9 cellular contexts compared by ENCODE assay signal in genomic region chr11:118889796-118890195, GRCh38. TPM values are rescaled to one million over a fixed set of nuclear protein-coding genes. Genes with fewer than 3 reads are reported as not detected.
DNase-seq lines count a peak whose midpoint lies in the region; ATAC-seq and TF ChIP-seq lines count a peak whose summit lies in the region.
"Had no signal": no experiment of that assay in that cellular context is flagged by ENCODE, and none has a peak within 500 bp of the region (broad histone marks: within the 10 kb centered on the region; RNA-seq: fewer than 3 reads in every experiment).

No MANE protein-coding gene starts in this region.

- H3K9me3 ChIP-seq in CD8-positive, alpha-beta T cell (ENCODE audit: low read length): no peaks in the 10 kb centered on the region

- H3K36me3 Mint-ChIP-seq in CD8-positive, alpha-beta T cell: peaks cover 12% of the 10 kb centered on the region
- peaks cover 9% of the 10 kb centered on the region for H3K36me3 Mint-ChIP-seq in activated CD8-positive, alpha-beta T cell treated with anti-CD3 and anti-CD28 coated beads, Interleukin-2, amount 10 ng/mL, durations not matched to agents 7 days and 5 days (ENCODE audit: low read depth)

- intact Hi-C loops in CD8-positive, alpha-beta T cell (cut with DNase I, micrococcal nuclease): loop anchor here in 1 of 2 experiments (5.0 kb wide), 1 partner anchor 38 kb away; the partner anchor contains the start of gene BCL9L
- intact Hi-C loops in left cardiac atrium (cut with DNase I): loop anchor here in 1 of 2 donors (5.0 kb wide), 1 partner anchor 43 kb away; no protein-coding TSS in a partner anchor

- POLR2A ChIA-PET in CD8-positive, alpha-beta T cell (lab: Charles Lee): interaction anchor here (1.2 to 2.0 kb wide), 3 partner anchors 19 to 35 kb away, joined by 4 to 7 read pairs (median 5); no protein-coding TSS in a partner anchor
- POLR2A ChIA-PET in activated CD8-positive, alpha-beta T cell treated with anti-CD3 and anti-CD28 coated beads, Interleukin-2, amount 10 ng/mL, durations not matched to agents 7 days and 5 days (lab: Charles Lee): interaction anchor here (1.3 kb wide), 1 partner anchor 10 kb away, joined by 5 read pairs; no protein-coding TSS in a partner anchor

- peak overlapping the region; percentile 85 for H3K27ac Mint-ChIP-seq in CD8-positive, alpha-beta T cell
- H3K27ac Mint-ChIP-seq in activated CD8-positive, alpha-beta T cell treated with anti-CD3 and anti-CD28 coated beads, Interleukin-2, amount 10 ng/mL, durations not matched to agents 7 days and 5 days: no peak overlapping the region

- no peak overlapping the region for H3K9ac ChIP-seq in rectal smooth muscle tissue (ENCODE audit: low read length)

- peaks cover 83% of the 10 kb centered on the region for H3K4me1 Mint-ChIP-seq in CD8-positive, alpha-beta T cell (ENCODE audit: low read depth)
- peaks cover 50% of the 10 kb centered on the region for H3K4me1 Mint-ChIP-seq in activated CD8-positive, alpha-beta T cell treated with anti-CD3 and anti-CD28 coated beads, Interleukin-2, amount 10 ng/mL, durations not matched to agents 7 days and 5 days (ENCODE audit: low read depth)

- DNase-seq in CD8-positive, alpha-beta T cell: no peak
- DNase-seq in anterior cingulate cortex (lab: John Stamatoyannopoulos, UW): peak in 32 of 58 donors; percentile 3 to 67 (median 29)
- DNase-seq in left cardiac atrium: peak; percentile 88
- DNase-seq in GM19240 (ENCODE audit: insufficient read length, low spot score): no peak
- no peak for DNase-seq in NCI-H1436 (lab: John Stamatoyannopoulos, UW)
- no peak for DNase-seq in activated CD8-positive, alpha-beta T cell treated with anti-CD3 and anti-CD28 coated beads, Interleukin-2, amount 10 ng/mL, durations not matched to agents 7 days and 5 days
- no peak for DNase-seq in HT-29 (ENCODE audit: low spot score)

- no peaks in the 10 kb centered on the region for H3K27me3 Mint-ChIP-seq in CD8-positive, alpha-beta T cell (ENCODE audit: low read depth)
- H3K27me3 Mint-ChIP-seq in activated CD8-positive, alpha-beta T cell treated with anti-CD3 and anti-CD28 coated beads, Interleukin-2, amount 10 ng/mL, durations not matched to agents 7 days and 5 days (ENCODE audit: low read depth): no peaks in the 10 kb centered on the region

- no peak overlapping the region for H3K4me3 ChIP-seq in CD8-positive, alpha-beta T cell (ENCODE audit: low read depth, low read length)
- H3K4me3 ChIP-seq in rectal smooth muscle tissue (ENCODE audit: low read length): no peak overlapping the region

- CTCF ChIA-PET in CD8-positive, alpha-beta T cell (lab: Charles Lee): interaction anchor here (1.2 to 1.3 kb wide), 2 partner anchors 17 to 200 kb away, joined by 4 read pairs; no protein-coding TSS in a partner anchor
- CTCF ChIA-PET in activated CD8-positive, alpha-beta T cell treated with anti-CD3 and anti-CD28 coated beads, Interleukin-2, amount 10 ng/mL, durations not matched to agents 7 days and 5 days (lab: Charles Lee): no interaction called here

- H3K36me3 ChIP-seq in CD8-positive, alpha-beta T cell (ENCODE audit: insufficient read depth, low read length): no peaks in the 10 kb centered on the region
- no peaks in the 10 kb centered on the region for H3K36me3 ChIP-seq in rectal smooth muscle tissue (ENCODE audit: control insufficient read depth, insufficient read depth, low read length)

- H3K4me1 ChIP-seq in CD8-positive, alpha-beta T cell (ENCODE audit: insufficient read depth, low read length): peaks cover 77% of the 10 kb centered on the region
- H3K4me1 ChIP-seq in rectal smooth muscle tissue (ENCODE audit: control insufficient read depth, insufficient read depth, low read length): peaks cover 21% of the 10 kb centered on the region

- no peak for ATAC-seq in CD8-positive, alpha-beta T cell
- ATAC-seq in left cardiac atrium: peak; percentile 90
- no peak for ATAC-seq in activated CD8-positive, alpha-beta T cell treated with anti-CD3 and anti-CD28 coated beads, Interleukin-2, amount 10 ng/mL, durations not matched to agents 7 days and 5 days

- no peaks in the 10 kb centered on the region for H3K27me3 ChIP-seq in CD8-positive, alpha-beta T cell (ENCODE audit: insufficient read depth, low read length)
- no peaks in the 10 kb centered on the region for H3K27me3 ChIP-seq in rectal smooth muscle tissue (ENCODE audit: control insufficient read depth, insufficient read depth, low read length)

- peak overlapping the region; percentile 18 for H3K4me3 Mint-ChIP-seq in CD8-positive, alpha-beta T cell
- H3K4me3 Mint-ChIP-seq in activated CD8-positive, alpha-beta T cell treated with anti-CD3 and anti-CD28 coated beads, Interleukin-2, amount 10 ng/mL, durations not matched to agents 7 days and 5 days: no peak overlapping the region

- H3K27ac ChIP-seq in CD8-positive, alpha-beta T cell (ENCODE audit: low read depth, low read length): no peak overlapping the region
- H3K27ac ChIP-seq in rectal smooth muscle tissue (ENCODE audit: low read depth, low read length): peak overlapping the region; percentile 94

- H3K9me3 Mint-ChIP-seq in CD8-positive, alpha-beta T cell: no peaks in the 10 kb centered on the region
- H3K9me3 Mint-ChIP-seq in activated CD8-positive, alpha-beta T cell treated with anti-CD3 and anti-CD28 coated beads, Interleukin-2, amount 10 ng/mL, durations not matched to agents 7 days and 5 days (ENCODE audit: insufficient read depth): no peaks in the 10 kb centered on the region

- no peak for TF ChIP-seq CTCF in CD8-positive, alpha-beta T cell (IDR thresholded peaks at IDR 0.05)

RNA-seq across cellular contexts. Expression of gene CXCR5, which starts 6.1 kb away (rescaled TPM):
- 1 to 10 TPM; 7.6 to 8.0 TPM for total RNA-seq in CD8-positive, alpha-beta T cell
- total RNA-seq in left cardiac atrium: not detected
- under 1 TPM; 0.08 to 0.18 TPM for total RNA-seq in activated CD8-positive, alpha-beta T cell treated with anti-CD3 and anti-CD28 coated beads, Interleukin-2, amount 10 ng/mL, durations not matched to agents 7 days and 5 days
- total RNA-seq in HT-29 (2014; rRNA removed; shearing (Covaris generic)): not detected in 2 replicates
- total RNA-seq: endothelial cell of umbilical vein had no signal

RNA-seq across cellular contexts. Expression of gene BCL9L, which starts 35.9 kb away (rescaled TPM):
- total RNA-seq in CD8-positive, alpha-beta T cell: 100 to 1,000 TPM; 437 to 439 TPM
- total RNA-seq in left cardiac atrium: 10 to 100 TPM; 39.8 to 41.3 TPM
- total RNA-seq in activated CD8-positive, alpha-beta T cell treated with anti-CD3 and anti-CD28 coated beads, Interleukin-2, amount 10 ng/mL, durations not matched to agents 7 days and 5 days: 10 to 100 TPM; 70.0 to 70.6 TPM
- 77.9 and 94.4 TPM in 2 replicates for total RNA-seq in HT-29 (2014; rRNA removed; shearing (Covaris generic))

Comparison
In these comparisons a context has a peak if more than half of its experiments do, and no peak if none do; other contexts are left out.
1. ATAC-seq: peak in left cardiac atrium (2 of 2); none in CD8-positive, alpha-beta T cell (single experiment) and activated CD8-positive, alpha-beta T cell treated with anti-CD3 and anti-CD28 coated beads, Interleukin-2, amount 10 ng/mL, durations not matched to agents 7 days and 5 days (single experiment).
2. DNase-seq: peak in anterior cingulate cortex (32 of 58) and left cardiac atrium (single experiment); none in CD8-positive, alpha-beta T cell (0 of 7), GM19240 (single experiment), NCI-H1436 (single experiment), activated CD8-positive, alpha-beta T cell treated with anti-CD3 and anti-CD28 coated beads, Interleukin-2, amount 10 ng/mL, durations not matched to agents 7 days and 5 days (single experiment) and HT-29 (single experiment).